In the genomic region with DNA sequence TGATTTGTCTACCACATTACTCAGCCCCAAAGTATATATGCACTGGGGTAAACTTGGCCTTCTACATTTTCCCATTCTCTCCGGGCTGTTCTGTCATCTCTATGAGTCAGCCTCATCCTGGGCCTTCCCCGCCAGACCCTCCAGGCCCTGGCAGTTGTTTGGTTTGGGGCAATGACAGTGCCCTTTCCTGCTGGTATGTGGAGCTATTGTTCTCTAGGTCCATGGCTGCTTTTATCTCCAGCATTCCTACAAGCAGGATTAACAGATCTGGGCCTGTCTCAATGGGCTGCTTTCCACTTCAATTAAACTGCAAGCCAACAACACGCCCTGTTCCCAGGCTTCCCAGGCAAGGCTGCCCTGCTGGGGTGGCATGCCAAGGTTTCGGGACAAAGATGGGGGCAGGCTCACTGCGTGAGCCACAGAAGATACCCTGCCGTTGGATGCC, we compare ENCODE assay signal across 12 cellular contexts.
DNase-seq lines count a peak whose midpoint lies in the region; ATAC-seq, FAIRE-seq and TF ChIP-seq lines count a peak whose summit lies in the region.
"Had no signal": no experiment of that assay in that cellular context is flagged by ENCODE, and none has a peak within 500 bp of the region (broad histone marks: within the 10 kb centered on the region; RNA-seq: fewer than 3 reads in every experiment).

No MANE protein-coding gene starts in this region.

- H3K4me1 ChIP-seq in keratinocyte (ENCODE audit: control insufficient read depth, extremely low read depth, insufficient read depth, low read length): peaks cover 35% of the 10 kb centered on the region
- peaks cover 3 to 7% of the 10 kb centered on the region in 2 donors for H3K4me1 ChIP-seq in aorta (ENCODE audit: control insufficient read depth in 1 of 2, insufficient read depth in 2 of 2, low read length in 2 of 2)

- no peaks in the 10 kb centered on the region for H3K9me1 ChIP-seq in keratinocyte (ENCODE audit: control insufficient read depth, extremely low read depth, insufficient read depth, low read length)

- peak in 1 of 3 experiments; percentile 21 for TF ChIP-seq CTCF in keratinocyte (optimal IDR thresholded peaks at IDR 0.05 in 1 of 3, IDR thresholded peaks at IDR 0.05 in 1 of 3, conservative IDR thresholded peaks at IDR 0.05 in 1 of 3; ENCODE audit: extremely low read depth in 1 of 3, insufficient read depth in 2 of 3, low read length in 3 of 3)

- DNase-seq in Right ventricle myocardium superior: peak; percentile 55
- DNase-seq in cardiac septum (ENCODE audit: low spot score): no peak
- DNase-seq in cerebellar nuclear complex (lab: John Stamatoyannopoulos, UW): peak; percentile 90 to 98
- DNase-seq in keratinocyte (ENCODE audit: low read depth, low spot score): peak; percentile 84
- peak in 1 of 2 donors; percentile 58 for DNase-seq in aorta
- DNase-seq in T-helper 2 cell: no peak
- no peak for DNase-seq in stimulated activated CD4-positive, alpha-beta T cell treated with anti-CD3 and anti-CD28 coated beads, Interleukin-4, amount 100 ng/mL, for 1 hour
- DNase-seq: activated CD4-positive, alpha-beta T cell treated with anti-CD3 and anti-CD28 coated beads, Interleukin-2, amount 10 ng/mL, durations not matched to agents 24 days and 14 days; NCI-H510A treated with DMSO at 0.1 percent for 48 hours had no signal

- dilution Hi-C loops in keratinocyte (cut with MboI; ENCODE audit: extremely low pct_ligation_motif_present, low sequenced_read_pairs): no loop called here

- intact Hi-C loops in Right ventricle myocardium superior (cut with DNase I): no loop called here
- intact Hi-C loops in cardiac septum (cut with DNase I): no loop called here
- intact Hi-C loops in aorta (cut with DNase I): no loop called here

- H3K27me3 ChIP-seq in keratinocyte (ENCODE audit: control insufficient read depth, extremely low read depth, insufficient read depth, low read length): no peaks in the 10 kb centered on the region
- H3K27me3 ChIP-seq in aorta (ENCODE audit: control insufficient read depth in 1 of 2, insufficient read depth in 2 of 2, low read length in 1 of 2): no peaks in the 10 kb centered on the region

- peak; percentile 74 for ATAC-seq in Right ventricle myocardium superior (ENCODE audit: poor library complexity)
- no peak for ATAC-seq in aorta (ENCODE audit: low FRiP score)
- no peak for ATAC-seq in HG03025 (IDR thresholded peaks at IDR 0.05; ENCODE audit: low FRiP score, unreplicated experiment)
- ATAC-seq: HCT116 had no signal

- no peak overlapping the region for H2AFZ ChIP-seq in keratinocyte (ENCODE audit: control insufficient read depth, low read length)

- peak overlapping the region; percentile 85 for H3K27ac ChIP-seq in keratinocyte (ENCODE audit: control insufficient read depth, insufficient read depth, low read length)
- peak overlapping the region; percentile 9 to 19 for H3K27ac ChIP-seq in aorta (ENCODE audit: low read depth in 1 of 2, low read length in 2 of 2)

- peak overlapping the region; percentile 63 for H3K9ac ChIP-seq in keratinocyte (ENCODE audit: control insufficient read depth, extremely low read depth, insufficient read depth, low read length)

- H3K9me3 ChIP-seq in keratinocyte (ENCODE audit: control insufficient read depth, low read depth, low read length) (no peaks in the 10 kb centered on the region), aorta (ENCODE audit: control insufficient read depth, low read length) (no peaks in the 10 kb centered on the region)

- no peaks in the 10 kb centered on the region for H3K36me3 ChIP-seq in keratinocyte (ENCODE audit: control insufficient read depth in 2 of 2, extremely low read depth in 1 of 2, insufficient read depth in 2 of 2, low read length in 2 of 2)
- H3K36me3 ChIP-seq in aorta (ENCODE audit: control insufficient read depth in 1 of 2, insufficient read depth in 2 of 2, low read length in 1 of 2): no peaks in the 10 kb centered on the region

- H3K4me2 ChIP-seq in keratinocyte (ENCODE audit: control insufficient read depth, extremely low read depth, insufficient read depth, low read depth, low read length): peak overlapping the region; percentile 76

- peak; percentile 98 for FAIRE-seq in keratinocyte (lab: Jason Lieb, UNC)
- FAIRE-seq: A204.1 had no signal

- no peaks in the 10 kb centered on the region for H4K20me1 ChIP-seq in keratinocyte (ENCODE audit: control insufficient read depth, extremely low read depth, insufficient read depth, low read length)

- H3K79me2 ChIP-seq in keratinocyte (ENCODE audit: control insufficient read depth, insufficient read depth, low read length): no peaks in the 10 kb centered on the region

- peak overlapping the region in 2 of 3 experiments; percentile 14 to 50 for H3K4me3 ChIP-seq in keratinocyte (ENCODE audit: control insufficient read depth in 2 of 3, extremely low read depth in 1 of 3, insufficient read depth in 2 of 3, low read depth in 1 of 3, low read length in 3 of 3)
- no peak overlapping the region for H3K4me3 ChIP-seq in aorta (ENCODE audit: low read length in 2 of 2)

- 3 to 4% methylated on average over 6 of the region's 6 CpGs for WGBS in aorta, 2 donors

Comparison
In these comparisons a context has a peak if more than half of its experiments do, and no peak if none do; other contexts are left out.
1. DNase-seq: peak in Right ventricle myocardium superior (single experiment), cerebellar nuclear complex (2 of 2) and keratinocyte (single experiment); none in cardiac septum (single experiment), T-helper 2 cell (0 of 5) and stimulated activated CD4-positive, alpha-beta T cell treated with anti-CD3 and anti-CD28 coated beads, Interleukin-4, amount 100 ng/mL, for 1 hour (single experiment).
2. H3K4me3 ChIP-seq: peak in keratinocyte (2 of 3); none in aorta (0 of 2).